34 cellular contexts compared by ENCODE assay signal in the genomic region with DNA sequence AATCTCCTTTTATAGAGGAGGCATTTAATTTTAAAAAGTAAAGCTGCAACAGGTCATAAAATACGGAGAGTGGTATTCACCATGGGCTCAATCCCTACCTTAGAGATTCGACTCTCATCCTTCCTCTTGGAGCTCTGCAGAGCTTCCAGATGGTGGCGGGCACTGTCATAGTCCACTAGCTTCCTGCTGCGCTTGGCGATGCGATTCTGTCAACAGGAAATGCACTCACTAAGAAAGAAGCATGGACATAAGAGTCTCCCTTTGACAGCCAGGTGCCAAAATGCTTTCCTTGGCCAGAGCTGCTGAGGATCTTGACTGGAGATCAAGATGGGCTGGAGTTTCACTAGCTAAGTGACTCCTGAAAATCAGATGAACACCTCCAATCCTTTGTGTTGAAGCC.
"Had no signal": no experiment of that assay in that cellular context is flagged by ENCODE, and none has a peak within 500 bp of the region (broad histone marks: within the 10 kb centered on the region; RNA-seq: fewer than 3 reads in every experiment).

No MANE protein-coding gene starts in this region.

- H3K9me3 Mint-ChIP-seq: activated T-helper 1 cell treated with anti-CD3 and anti-CD28 coated beads, Interleukin-12 subunit alpha, Interleukin-12 subunit beta, Interleukin-2, Interleukin-4 antibody, amounts not matched to agents 30 ng/mL and 10 ng/mL and 1 ng/mL, durations not matched to agents 14 hours and 24 hours and 36 hours; T-helper 1 cell treated with Interleukin-12 subunit alpha and Interleukin-12 subunit beta and Interleukin-4 antibody, amounts not matched to agents 30 μg/mL and 1 μg/mL, for 36 hours; T-helper 2 cell treated with Interferon-gamma antibody and Interleukin-4, amounts not matched to agents 5 μg/mL and 100 μg/mL, for 36 hours; WTC11 had no signal

- DNase-seq: activated CD4-positive, alpha-beta T cell treated with anti-CD3 and anti-CD28 coated beads for 36 hours; activated CD4-positive, alpha-beta T cell treated with anti-CD3 and anti-CD28 coated beads, Interleukin-2, amount 10 ng/mL, durations not matched to agents 7 days and 5 days; activated CD4-positive, alpha-beta T cell treated with anti-CD3 and anti-CD28 coated beads, Interleukin-2, amount 50 U/mL, for 48 hours; activated CD8-positive, alpha-beta memory T cell treated with anti-CD3 and anti-CD28 coated beads, Interleukin-2, amount 50 U/mL, for 4 hours; activated gamma-delta T cell treated with Interleukin-2 at 50 U/mL for 16 hours; activated naive CD4-positive, alpha-beta T cell treated with anti-CD3 and anti-CD28 coated beads for 36 hours; activated naive CD8-positive, alpha-beta T cell treated with anti-CD3 and anti-CD28 coated beads, Interleukin-2, amount 50 U/mL, for 24 hours; activated T-cell treated with anti-CD3 and anti-CD28 coated beads for 4 hours; activated T-cell treated with anti-CD3 and anti-CD28 coated beads, Interleukin-2, amount 50 U/mL, for 4 hours; anterior cingulate cortex; Kasumi-1; MM.1S; MV-4-11; NCI-H1092; NCI-H1436 treated with DMSO at 0.1 percent for 48 hours; NCI-H1694 treated with DMSO at 0.1 percent for 48 hours; NCI-H2081; NCI-H2171 treated with DMSO at 0.1 percent for 48 hours; NCI-H2227 treated with DMSO at 0.1 percent for 48 hours; NCI-H446; NCI-H510A treated with DMSO at 0.1 percent for 48 hours; NCI-H526 treated with DMSO at 0.1 percent for 48 hours; NCI-H774; SHP77; SJCRH30; SK-N-SH had no signal

- H3K4me3 Mint-ChIP-seq: activated CD4-positive, alpha-beta T cell treated with anti-CD3 and anti-CD28 coated beads for 36 hours; activated CD4-positive, alpha-beta T cell treated with anti-CD3 and anti-CD28 coated beads, Interleukin-2, amount 10 ng/mL, durations not matched to agents 7 days and 5 days; activated naive CD4-positive, alpha-beta T cell treated with anti-CD3 and anti-CD28 coated beads for 36 hours; activated naive CD8-positive, alpha-beta T cell treated with anti-CD3 and anti-CD28 coated beads, Interleukin-2, amount 50 U/mL, for 24 hours; activated T-cell treated with anti-CD3 and anti-CD28 coated beads, Interleukin-2, amount 50 U/mL, for 4 hours; activated T-helper 1 cell treated with anti-CD3 and anti-CD28 coated beads, Interleukin-12 subunit alpha, Interleukin-12 subunit beta, Interleukin-2, Interleukin-4 antibody, amounts not matched to agents 30 ng/mL and 10 ng/mL and 1 ng/mL, durations not matched to agents 14 hours and 24 hours and 36 hours; brain; T-helper 1 cell treated with Interleukin-12 subunit alpha and Interleukin-12 subunit beta and Interleukin-4 antibody, amounts not matched to agents 30 μg/mL and 1 μg/mL, for 36 hours; T-helper 2 cell treated with Interferon-gamma antibody and Interleukin-4, amounts not matched to agents 5 μg/mL and 100 μg/mL, for 36 hours; WTC11 had no signal

- H3K27me3 ChIP-seq: SJCRH30 had no signal

- H3K27me3 Mint-ChIP-seq: brain had no signal

- ATAC-seq: activated CD4-positive, alpha-beta T cell treated with anti-CD3 and anti-CD28 coated beads for 36 hours; activated CD4-positive, CD25-positive, alpha-beta regulatory T cell treated with anti-CD3 and anti-CD28 coated beads, Interleukin-2, amount 50 U/mL, for 24 hours; activated naive CD4-positive, alpha-beta T cell treated with anti-CD3 and anti-CD28 coated beads, Interleukin-2, amount 50 U/mL, for 72 hours; activated naive CD8-positive, alpha-beta T cell treated with anti-CD3 and anti-CD28 coated beads, Interleukin-2, amount 50 U/mL, for 24 hours; activated T-cell treated with anti-CD3 and anti-CD28 coated beads, Interleukin-2, amount 50 U/mL, for 4 hours; Panc1; WTC11 had no signal

- H3K9me3 ChIP-seq: SJCRH30, SK-N-SH had no signal

- H3K4me1 ChIP-seq: SJCRH30 had no signal

- H3K36me3 Mint-ChIP-seq: WTC11 had no signal

- H3K27ac Mint-ChIP-seq: activated CD4-positive, alpha-beta T cell treated with anti-CD3 and anti-CD28 coated beads for 36 hours; activated CD4-positive, alpha-beta T cell treated with anti-CD3 and anti-CD28 coated beads, Interleukin-2, amount 10 ng/mL, durations not matched to agents 7 days and 5 days; activated naive CD4-positive, alpha-beta T cell treated with anti-CD3 and anti-CD28 coated beads for 36 hours; activated naive CD4-positive, alpha-beta T cell treated with anti-CD3 and anti-CD28 coated beads, Interleukin-2, amount 50 U/mL, for 72 hours; activated naive CD8-positive, alpha-beta T cell treated with anti-CD3 and anti-CD28 coated beads, Interleukin-2, amount 50 U/mL, for 24 hours; activated T-helper 1 cell treated with anti-CD3 and anti-CD28 coated beads, Interleukin-12 subunit alpha, Interleukin-12 subunit beta, Interleukin-2, Interleukin-4 antibody, amounts not matched to agents 30 ng/mL and 10 ng/mL and 1 ng/mL, durations not matched to agents 14 hours and 24 hours and 36 hours; brain; T-helper 1 cell treated with Interleukin-12 subunit alpha and Interleukin-12 subunit beta and Interleukin-4 antibody, amounts not matched to agents 30 μg/mL and 1 μg/mL, for 36 hours; T-helper 2 cell treated with Interferon-gamma antibody and Interleukin-4, amounts not matched to agents 5 μg/mL and 100 μg/mL, for 36 hours; WTC11 had no signal

- H3K4me1 Mint-ChIP-seq: activated CD4-positive, alpha-beta T cell treated with anti-CD3 and anti-CD28 coated beads for 36 hours; activated naive CD8-positive, alpha-beta T cell treated with anti-CD3 and anti-CD28 coated beads, Interleukin-2, amount 50 U/mL, for 24 hours; brain had no signal

- H3K36me3 ChIP-seq: SJCRH30 had no signal

- H3K27ac ChIP-seq: SJCRH30 had no signal

- H3K4me3 ChIP-seq: SJCRH30 had no signal
